In the genomic region with DNA sequence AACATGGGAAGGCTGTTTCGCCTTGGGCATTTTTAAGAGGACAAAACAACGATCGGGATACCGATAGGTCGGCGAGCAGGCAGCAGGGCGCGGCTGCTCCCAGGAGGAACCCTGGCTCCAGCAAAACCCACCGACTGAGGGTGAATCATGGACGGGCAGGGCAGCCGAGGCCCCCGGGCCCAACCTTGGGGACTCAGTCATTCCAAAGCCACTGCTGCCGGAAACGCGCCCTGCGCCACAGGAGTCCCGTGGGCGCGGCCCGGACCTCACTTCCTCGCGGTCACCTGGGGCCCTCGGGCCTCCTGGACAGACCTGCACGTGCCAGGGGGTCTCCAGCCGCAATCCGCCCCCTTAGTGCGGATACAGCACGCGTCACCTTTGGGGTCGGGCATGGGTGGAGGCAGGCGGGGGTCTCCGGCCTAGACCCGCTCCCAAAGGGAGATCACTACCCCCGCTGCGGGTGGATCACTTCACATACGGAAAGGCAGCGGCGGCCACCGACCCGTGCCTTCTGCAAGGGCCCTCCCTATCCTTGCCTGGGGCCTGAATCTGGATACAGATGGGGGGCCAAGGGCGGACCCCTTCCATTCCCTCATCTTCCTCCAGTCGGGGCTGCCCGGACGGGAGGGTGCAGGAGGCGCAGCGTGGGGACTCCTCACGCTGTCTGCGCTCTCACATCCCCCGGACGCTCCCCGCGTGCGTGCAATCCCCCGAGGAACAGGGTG, we compare ENCODE assay signal across 8 cellular contexts. TPM values are rescaled to one million over a fixed set of nuclear protein-coding genes. Genes with fewer than 3 reads are reported as not detected.
DNase-seq lines count a peak whose midpoint lies in the region; ATAC-seq and TF ChIP-seq lines count a peak whose summit lies in the region.

No MANE protein-coding gene starts in this region.

- DNase-seq in AG09309 (ENCODE audit: low read depth) (no peak), RPMI8226 (peak; percentile 66), glutamatergic neuron (peak; percentile 54), osteocyte (ENCODE audit: extremely low spot score, unreplicated experiment) (peak; percentile 87)

- TF ChIP-seq CTCF in AG09309 (IDR thresholded peaks at IDR 0.05; ENCODE audit: control insufficient read depth, insufficient read depth, low read depth, low read length, missing control alignments): no peak
- TF ChIP-seq CTCF in glutamatergic neuron (IDR thresholded peaks at IDR 0.05; ENCODE audit: partially characterized antibody, unreplicated experiment): no peak
- no peak for TF ChIP-seq CTCF in osteocyte (IDR thresholded peaks at IDR 0.05)

- peak overlapping the region; percentile 96 for H3K27ac Mint-ChIP-seq in activated naive CD4-positive, alpha-beta T cell treated with anti-CD3 and anti-CD28 coated beads, Interleukin-2, amount 50 U/mL, for 24 hours
- H3K27ac Mint-ChIP-seq in glutamatergic neuron (ENCODE audit: unreplicated experiment) (peak overlapping the region; percentile 74), osteocyte (ENCODE audit: unreplicated experiment) (peak overlapping the region; percentile 99)

- H3K27me3 Mint-ChIP-seq in activated naive CD4-positive, alpha-beta T cell treated with anti-CD3 and anti-CD28 coated beads, Interleukin-2, amount 50 U/mL, for 24 hours: no peaks in the 10 kb centered on the region
- H3K27me3 Mint-ChIP-seq in glutamatergic neuron (ENCODE audit: unreplicated experiment): peaks cover 6% of the 10 kb centered on the region
- H3K27me3 Mint-ChIP-seq in osteocyte (ENCODE audit: unreplicated experiment): no peaks in the 10 kb centered on the region

- no peaks in the 10 kb centered on the region for H3K36me3 ChIP-seq in urinary bladder (ENCODE audit: insufficient read depth)

- peaks cover 6% of the 10 kb centered on the region for H3K36me3 Mint-ChIP-seq in activated naive CD4-positive, alpha-beta T cell treated with anti-CD3 and anti-CD28 coated beads, Interleukin-2, amount 50 U/mL, for 24 hours
- H3K36me3 Mint-ChIP-seq in glutamatergic neuron (ENCODE audit: unreplicated experiment) (no peaks in the 10 kb centered on the region), osteocyte (ENCODE audit: unreplicated experiment) (peaks cover 2% of the 10 kb centered on the region)

- H3K4me3 Mint-ChIP-seq in activated naive CD4-positive, alpha-beta T cell treated with anti-CD3 and anti-CD28 coated beads, Interleukin-2, amount 50 U/mL, for 24 hours: peak overlapping the region; percentile 95
- H3K4me3 Mint-ChIP-seq in glutamatergic neuron (ENCODE audit: unreplicated experiment) (peak overlapping the region; percentile 99), osteocyte (ENCODE audit: unreplicated experiment) (peak overlapping the region; percentile 98)

- ATAC-seq in GM18909 (IDR thresholded peaks at IDR 0.05; ENCODE audit: poor library complexity, unreplicated experiment): peak; percentile 30
- peak; percentile 24 for ATAC-seq in HG03196 (IDR thresholded peaks at IDR 0.05; ENCODE audit: unreplicated experiment)

- H3K9me3 Mint-ChIP-seq in activated naive CD4-positive, alpha-beta T cell treated with anti-CD3 and anti-CD28 coated beads, Interleukin-2, amount 50 U/mL, for 24 hours: no peaks in the 10 kb centered on the region
- peaks cover 14% of the 10 kb centered on the region for H3K9me3 Mint-ChIP-seq in glutamatergic neuron (ENCODE audit: unreplicated experiment)
- H3K9me3 Mint-ChIP-seq in osteocyte (ENCODE audit: unreplicated experiment): no peaks in the 10 kb centered on the region

- under 1% methylated on average over 54 of the region's 54 CpGs for WGBS in urinary bladder

- peak overlapping the region; percentile 87 for H3K27ac ChIP-seq in urinary bladder (ENCODE audit: low read depth)

- peaks cover 45% of the 10 kb centered on the region for H3K4me1 Mint-ChIP-seq in activated naive CD4-positive, alpha-beta T cell treated with anti-CD3 and anti-CD28 coated beads, Interleukin-2, amount 50 U/mL, for 24 hours
- H3K4me1 Mint-ChIP-seq in glutamatergic neuron (ENCODE audit: low read depth, unreplicated experiment) (peaks cover 12% of the 10 kb centered on the region), osteocyte (ENCODE audit: unreplicated experiment) (peaks cover 47% of the 10 kb centered on the region)

- H3K4me3 ChIP-seq in AG09309 (ENCODE audit: control insufficient read depth, low read depth, low read length) (peak overlapping the region; percentile 70), urinary bladder (ENCODE audit: low read depth, low read length) (peak overlapping the region; percentile 93)

- no peaks in the 10 kb centered on the region for H3K4me1 ChIP-seq in urinary bladder (ENCODE audit: insufficient read depth)

RNA-seq across cellular contexts. Expression of a gene that starts 0.7 kb away (rescaled TPM):
- total RNA-seq in glutamatergic neuron (ENCODE audit: unreplicated experiment): 165 TPM
- 181 and 191 TPM in 2 replicates for total RNA-seq in osteocyte
- 90.6 TPM for total RNA-seq in urinary bladder
- 211 TPM for polyA plus RNA-seq in urinary bladder

RNA-seq across cellular contexts. Expression of a gene that starts 47.6 kb away (rescaled TPM):
- not detected for total RNA-seq in glutamatergic neuron (ENCODE audit: unreplicated experiment)
- not detected in 2 replicates for total RNA-seq in osteocyte
- 0.32 TPM for total RNA-seq in urinary bladder
- 0.16 TPM for polyA plus RNA-seq in urinary bladder
